In genomic region chr1:9169601-9170137, GRCh38 we compare ENCODE assay signal across 2 cellular contexts.
A peak's percentile ranks its signal among the peaks of the same experiment; 100 is the strongest.
TF ChIP-seq lines count a peak whose summit lies in the region.

No MANE protein-coding gene starts in this region.

TF ChIP-seq in GM23338, 12 proteins besides CTCF, POLR2A, EP300 and RAD21:
- TF ChIP-seq CREB1 (CRISPR knock-in tag; IDR thresholded peaks at IDR 0.05; ENCODE audit: low read depth) (no peak), STAT1 (IDR thresholded peaks at IDR 0.05; ENCODE audit: unreplicated experiment) (no peak), EZH2phosphoT487 (IDR thresholded peaks at IDR 0.05; ENCODE audit: unreplicated experiment) (no peak), ZNF331 (CRISPR knock-in tag; IDR thresholded peaks at IDR 0.05; ENCODE audit: low read depth) (no peak), ZNF114 (CRISPR knock-in tag; IDR thresholded peaks at IDR 0.05) (no peak), EZH2 (IDR thresholded peaks at IDR 0.05; ENCODE audit: low read depth, unreplicated experiment) (no peak), NANOG (IDR thresholded peaks at IDR 0.05; ENCODE audit: borderline replicate concordance) (no peak), ZNF462 (CRISPR knock-in tag; IDR thresholded peaks at IDR 0.05) (no peak), POLR2AphosphoS5 (IDR thresholded peaks at IDR 0.05; ENCODE audit: low read depth) (no peak), JUNB (IDR thresholded peaks at IDR 0.05; ENCODE audit: unreplicated experiment) (no peak)
- TF ChIP-seq, protein P1, sequence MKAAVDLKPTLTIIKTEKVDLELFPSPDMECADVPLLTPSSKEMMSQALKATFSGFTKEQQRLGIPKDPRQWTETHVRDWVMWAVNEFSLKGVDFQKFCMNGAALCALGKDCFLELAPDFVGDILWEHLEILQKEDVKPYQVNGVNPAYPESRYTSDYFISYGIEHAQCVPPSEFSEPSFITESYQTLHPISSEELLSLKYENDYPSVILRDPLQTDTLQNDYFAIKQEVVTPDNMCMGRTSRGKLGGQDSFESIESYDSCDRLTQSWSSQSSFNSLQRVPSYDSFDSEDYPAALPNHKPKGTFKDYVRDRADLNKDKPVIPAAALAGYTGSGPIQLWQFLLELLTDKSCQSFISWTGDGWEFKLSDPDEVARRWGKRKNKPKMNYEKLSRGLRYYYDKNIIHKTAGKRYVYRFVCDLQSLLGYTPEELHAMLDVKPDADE (IDR thresholded peaks at IDR 0.05), result no peak
- TF ChIP-seq, protein P2, sequence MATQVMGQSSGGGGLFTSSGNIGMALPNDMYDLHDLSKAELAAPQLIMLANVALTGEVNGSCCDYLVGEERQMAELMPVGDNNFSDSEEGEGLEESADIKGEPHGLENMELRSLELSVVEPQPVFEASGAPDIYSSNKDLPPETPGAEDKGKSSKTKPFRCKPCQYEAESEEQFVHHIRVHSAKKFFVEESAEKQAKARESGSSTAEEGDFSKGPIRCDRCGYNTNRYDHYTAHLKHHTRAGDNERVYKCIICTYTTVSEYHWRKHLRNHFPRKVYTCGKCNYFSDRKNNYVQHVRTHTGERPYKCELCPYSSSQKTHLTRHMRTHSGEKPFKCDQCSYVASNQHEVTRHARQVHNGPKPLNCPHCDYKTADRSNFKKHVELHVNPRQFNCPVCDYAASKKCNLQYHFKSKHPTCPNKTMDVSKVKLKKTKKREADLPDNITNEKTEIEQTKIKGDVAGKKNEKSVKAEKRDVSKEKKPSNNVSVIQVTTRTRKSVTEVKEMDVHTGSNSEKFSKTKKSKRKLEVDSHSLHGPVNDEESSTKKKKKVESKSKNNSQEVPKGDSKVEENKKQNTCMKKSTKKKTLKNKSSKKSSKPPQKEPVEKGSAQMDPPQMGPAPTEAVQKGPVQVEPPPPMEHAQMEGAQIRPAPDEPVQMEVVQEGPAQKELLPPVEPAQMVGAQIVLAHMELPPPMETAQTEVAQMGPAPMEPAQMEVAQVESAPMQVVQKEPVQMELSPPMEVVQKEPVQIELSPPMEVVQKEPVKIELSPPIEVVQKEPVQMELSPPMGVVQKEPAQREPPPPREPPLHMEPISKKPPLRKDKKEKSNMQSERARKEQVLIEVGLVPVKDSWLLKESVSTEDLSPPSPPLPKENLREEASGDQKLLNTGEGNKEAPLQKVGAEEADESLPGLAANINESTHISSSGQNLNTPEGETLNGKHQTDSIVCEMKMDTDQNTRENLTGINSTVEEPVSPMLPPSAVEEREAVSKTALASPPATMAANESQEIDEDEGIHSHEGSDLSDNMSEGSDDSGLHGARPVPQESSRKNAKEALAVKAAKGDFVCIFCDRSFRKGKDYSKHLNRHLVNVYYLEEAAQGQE (IDR thresholded peaks at IDR 0.05; ENCODE audit: unreplicated experiment), result no peak
TF ChIP-seq in GM23338: peak in this region for 0.

TF ChIP-seq in K562, 482 proteins besides CTCF, POLR2A, EP300 and RAD21:
- TF ChIP-seq ZNF79 (CRISPR knock-in tag; IDR thresholded peaks at IDR 0.05; ENCODE audit: low read depth), result peak; percentile 65; the same call in 1 of the 2 replicates
- peak; percentile 93 for TF ChIP-seq ZNF41 (CRISPR knock-in tag; conservative IDR thresholded peaks at IDR 0.05)
- no peak for TF ChIP-seq U2AF1 (optimal IDR thresholded peaks at IDR 0.05; ENCODE audit: low read depth, low read length)
